ENCODE assay signal across 1 cellular context in the genomic region with DNA sequence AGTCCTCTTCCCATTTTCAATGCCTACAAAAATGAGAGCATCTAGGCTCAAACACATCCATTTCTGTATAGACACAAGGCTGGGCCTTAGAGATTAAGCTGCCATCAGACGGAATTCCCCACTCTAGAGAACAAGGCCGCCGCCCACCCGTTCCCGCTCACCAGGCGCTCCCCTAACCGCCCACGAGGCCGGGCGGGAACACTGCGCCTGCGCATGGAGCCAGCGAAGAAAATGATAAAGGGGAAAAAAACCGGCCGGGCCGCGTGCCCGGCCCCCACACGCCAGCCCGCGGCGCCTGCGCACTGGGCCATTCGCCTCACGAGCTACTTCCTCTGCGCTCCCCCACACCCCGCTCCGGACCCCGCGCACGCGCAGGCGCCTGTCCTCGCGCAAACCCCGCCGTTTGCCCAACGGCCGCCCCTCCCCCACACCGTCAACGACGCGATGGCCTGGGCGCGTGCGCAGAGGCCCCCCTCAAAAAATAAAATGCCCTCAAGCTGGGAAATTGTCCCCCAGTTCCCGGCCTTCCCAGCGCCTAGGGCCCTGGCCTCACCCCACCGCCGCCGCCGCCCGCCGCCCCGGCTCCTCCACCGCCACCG.
A peak's percentile ranks its signal among the peaks of the same experiment; 100 is the strongest.
TF ChIP-seq lines count a peak whose summit lies in the region.

No MANE protein-coding gene starts in this region.

TF ChIP-seq in HepG2, 621 proteins besides CTCF, POLR2A, EP300 and RAD21 (continues in another document):
- TF ChIP-seq ZNF33A (CRISPR knock-in tag; IDR thresholded peaks at IDR 0.05; ENCODE audit: borderline replicate concordance) (0 out of 2 replicates have a peak, but pooled peaks have one; percentile 16), ZNF142 (CRISPR knock-in tag; IDR thresholded peaks at IDR 0.05) (no peak), ASH2L (IDR thresholded peaks at IDR 0.05; ENCODE audit: insufficient read length, low read depth, low read length) (peak; percentile 81), PHF21A (CRISPR knock-in tag; IDR thresholded peaks at IDR 0.05) (peak; percentile 65), GABPB1 (CRISPR knock-in tag; IDR thresholded peaks at IDR 0.05) (peak; percentile 66), MYNN (CRISPR knock-in tag; IDR thresholded peaks at IDR 0.05; ENCODE audit: low read depth) (no peak), KLF12 (CRISPR knock-in tag; IDR thresholded peaks at IDR 0.05; ENCODE audit: borderline replicate concordance) (no peak), ZNF790 (CRISPR knock-in tag; IDR thresholded peaks at IDR 0.05; ENCODE audit: borderline replicate concordance) (no peak), AGO1 (IDR thresholded peaks at IDR 0.05; ENCODE audit: low read depth, low read length, poor library complexity, severe bottlenecking) (peak; percentile 99), CSRNP1 (CRISPR knock-in tag; IDR thresholded peaks at IDR 0.05) (no peak; the same call in 1 of the 2 replicates), HDAC6 (IDR thresholded peaks at IDR 0.05; ENCODE audit: low read depth, low read length) (no peak), SMAD3 (CRISPR knock-in tag; IDR thresholded peaks at IDR 0.05) (no peak), ZBTB2 (CRISPR knock-in tag; IDR thresholded peaks at IDR 0.05; ENCODE audit: low read depth) (peak; percentile 87), GMEB2 (CRISPR knock-in tag; IDR thresholded peaks at IDR 0.05; ENCODE audit: low read depth) (no peak), ARHGAP35 (CRISPR knock-in tag; IDR thresholded peaks at IDR 0.05; ENCODE audit: borderline replicate concordance) (no peak), NFIC (IDR thresholded peaks at IDR 0.05; ENCODE audit: low read length) (no peak), EHMT2 (IDR thresholded peaks at IDR 0.05; ENCODE audit: borderline replicate concordance, low read depth, low read length) (no peak), ZNF598 (CRISPR knock-in tag; IDR thresholded peaks at IDR 0.05; ENCODE audit: borderline replicate concordance) (no peak), ZNF281 (CRISPR knock-in tag; IDR thresholded peaks at IDR 0.05; ENCODE audit: borderline replicate concordance) (peak; percentile 96), KDM5B (CRISPR knock-in tag; IDR thresholded peaks at IDR 0.05; ENCODE audit: borderline replicate concordance) (peak; percentile 37; the same call in 1 of the 2 replicates), ZBTB8A (CRISPR knock-in tag; IDR thresholded peaks at IDR 0.05; ENCODE audit: borderline replicate concordance, low read depth) (0 out of 2 replicates have a peak, but pooled peaks have one; percentile 32)
- TF ChIP-seq, protein P1, sequence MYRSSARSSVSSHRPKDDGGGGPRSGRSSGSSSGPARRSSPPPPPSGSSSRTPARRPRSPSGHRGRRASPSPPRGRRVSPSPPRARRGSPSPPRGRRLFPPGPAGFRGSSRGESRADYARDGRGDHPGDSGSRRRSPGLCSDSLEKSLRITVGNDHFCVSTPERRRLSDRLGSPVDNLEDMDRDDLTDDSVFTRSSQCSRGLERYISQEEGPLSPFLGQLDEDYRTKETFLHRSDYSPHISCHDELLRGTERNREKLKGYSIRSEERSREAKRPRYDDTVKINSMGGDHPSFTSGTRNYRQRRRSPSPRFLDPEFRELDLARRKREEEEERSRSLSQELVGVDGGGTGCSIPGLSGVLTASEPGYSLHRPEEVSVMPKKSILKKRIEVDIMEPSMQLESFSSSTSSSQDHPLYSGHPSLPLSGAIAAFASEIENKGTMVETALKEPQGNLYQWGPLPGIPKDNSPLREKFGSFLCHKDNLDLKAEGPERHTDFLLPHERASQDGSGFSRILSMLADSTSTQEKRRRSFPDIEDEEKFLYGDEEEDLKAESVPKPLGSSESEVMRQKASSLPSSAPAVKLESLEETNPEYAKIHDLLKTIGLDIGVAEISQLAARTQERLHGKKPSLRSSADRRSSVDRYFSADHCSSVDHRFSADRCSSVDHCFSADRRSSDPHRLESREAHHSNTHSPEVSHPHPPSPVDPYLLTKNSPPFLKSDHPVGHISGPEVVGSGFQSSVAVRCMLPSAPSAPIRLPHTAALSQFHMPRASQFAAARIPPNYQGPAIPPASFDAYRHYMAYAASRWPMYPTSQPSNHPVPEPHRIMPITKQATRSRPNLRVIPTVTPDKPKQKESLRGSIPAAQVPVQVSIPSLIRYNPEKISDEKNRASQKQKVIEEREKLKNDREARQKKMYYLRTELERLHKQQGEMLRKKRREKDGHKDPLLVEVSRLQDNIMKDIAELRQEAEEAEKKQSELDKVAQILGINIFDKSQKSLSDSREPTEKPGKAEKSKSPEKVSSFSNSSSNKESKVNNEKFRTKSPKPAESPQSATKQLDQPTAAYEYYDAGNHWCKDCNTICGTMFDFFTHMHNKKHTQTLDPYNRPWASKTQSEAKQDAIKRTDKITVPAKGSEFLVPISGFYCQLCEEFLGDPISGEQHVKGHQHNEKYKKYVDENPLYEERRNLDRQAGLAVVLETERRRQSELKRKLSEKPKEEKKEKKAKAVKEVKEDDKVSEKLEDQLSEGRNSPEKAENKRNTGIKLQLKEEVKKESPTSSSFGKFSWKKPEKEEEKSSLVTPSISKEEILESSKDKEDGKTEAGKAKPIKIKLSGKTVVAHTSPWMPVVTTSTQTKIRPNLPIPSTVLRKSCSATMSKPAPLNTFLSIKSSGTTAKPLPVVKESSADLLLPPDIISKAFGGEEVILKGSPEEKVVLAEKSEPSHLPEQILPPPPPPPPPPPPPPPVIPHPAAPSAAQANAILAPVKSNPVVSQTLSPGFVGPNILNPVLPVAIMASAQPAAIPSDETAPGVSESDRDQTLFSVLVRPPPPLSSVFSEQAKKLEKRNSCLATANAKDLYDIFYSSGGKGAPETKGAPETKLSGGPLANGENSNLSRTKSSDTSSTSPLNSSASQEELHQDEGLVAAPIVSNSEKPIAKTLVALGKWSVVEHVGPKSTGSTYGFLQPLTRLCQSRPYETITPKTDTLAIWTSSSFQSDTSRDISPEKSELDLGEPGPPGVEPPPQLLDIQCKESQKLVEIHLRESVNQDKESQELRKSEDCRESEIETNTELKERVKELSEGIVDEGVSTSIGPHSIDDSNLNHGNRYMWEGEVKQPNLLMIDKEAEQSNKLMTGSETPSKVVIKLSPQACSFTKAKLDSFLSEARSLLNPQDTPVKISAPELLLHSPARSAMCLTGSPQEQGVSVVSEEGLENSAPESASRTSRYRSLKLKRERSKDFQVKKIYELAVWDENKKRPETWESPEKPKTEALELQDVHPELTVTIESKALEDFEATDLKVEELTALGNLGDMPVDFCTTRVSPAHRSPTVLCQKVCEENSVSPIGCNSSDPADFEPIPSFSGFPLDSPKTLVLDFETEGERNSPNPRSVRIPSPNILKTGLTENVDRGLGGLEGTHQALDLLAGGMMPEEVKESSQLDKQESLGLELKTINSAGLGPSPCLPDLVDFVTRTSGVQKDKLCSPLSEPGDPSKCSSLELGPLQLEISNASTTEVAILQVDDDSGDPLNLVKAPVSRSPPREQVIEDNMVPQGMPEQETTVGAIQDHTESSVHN (CRISPR knock-in tag; IDR thresholded peaks at IDR 0.05) = no peak
- TF ChIP-seq, protein P2, sequence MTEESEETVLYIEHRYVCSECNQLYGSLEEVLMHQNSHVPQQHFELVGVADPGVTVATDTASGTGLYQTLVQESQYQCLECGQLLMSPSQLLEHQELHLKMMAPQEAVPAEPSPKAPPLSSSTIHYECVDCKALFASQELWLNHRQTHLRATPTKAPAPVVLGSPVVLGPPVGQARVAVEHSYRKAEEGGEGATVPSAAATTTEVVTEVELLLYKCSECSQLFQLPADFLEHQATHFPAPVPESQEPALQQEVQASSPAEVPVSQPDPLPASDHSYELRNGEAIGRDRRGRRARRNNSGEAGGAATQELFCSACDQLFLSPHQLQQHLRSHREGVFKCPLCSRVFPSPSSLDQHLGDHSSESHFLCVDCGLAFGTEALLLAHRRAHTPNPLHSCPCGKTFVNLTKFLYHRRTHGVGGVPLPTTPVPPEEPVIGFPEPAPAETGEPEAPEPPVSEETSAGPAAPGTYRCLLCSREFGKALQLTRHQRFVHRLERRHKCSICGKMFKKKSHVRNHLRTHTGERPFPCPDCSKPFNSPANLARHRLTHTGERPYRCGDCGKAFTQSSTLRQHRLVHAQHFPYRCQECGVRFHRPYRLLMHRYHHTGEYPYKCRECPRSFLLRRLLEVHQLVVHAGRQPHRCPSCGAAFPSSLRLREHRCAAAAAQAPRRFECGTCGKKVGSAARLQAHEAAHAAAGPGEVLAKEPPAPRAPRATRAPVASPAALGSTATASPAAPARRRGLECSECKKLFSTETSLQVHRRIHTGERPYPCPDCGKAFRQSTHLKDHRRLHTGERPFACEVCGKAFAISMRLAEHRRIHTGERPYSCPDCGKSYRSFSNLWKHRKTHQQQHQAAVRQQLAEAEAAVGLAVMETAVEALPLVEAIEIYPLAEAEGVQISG (CRISPR knock-in tag; IDR thresholded peaks at IDR 0.05) = no peak
